23 cellular contexts compared by ENCODE assay signal in the genomic region with DNA sequence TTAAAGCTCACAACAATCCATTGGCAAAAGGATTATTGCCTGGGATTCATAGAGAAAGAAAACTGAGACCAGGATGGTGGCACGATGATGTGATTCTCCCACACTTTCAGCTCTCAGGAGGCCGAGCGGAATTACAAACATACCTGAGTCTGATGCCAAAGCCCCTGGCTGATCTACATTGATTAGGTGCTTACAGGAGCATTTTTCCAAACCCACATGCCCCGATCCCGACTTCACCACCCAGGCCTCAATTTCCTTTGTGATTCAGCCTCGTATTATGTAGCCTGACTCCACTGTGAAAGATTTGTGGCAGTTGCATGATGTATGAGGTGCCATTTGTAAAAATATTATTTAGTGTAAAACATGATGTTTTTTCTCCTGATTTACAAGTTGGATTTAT.
DNase-seq lines count a peak whose midpoint lies in the region; ATAC-seq, FAIRE-seq and TF ChIP-seq lines count a peak whose summit lies in the region.
"Had no signal": no experiment of that assay in that cellular context is flagged by ENCODE, and none has a peak within 500 bp of the region (broad histone marks: within the 10 kb centered on the region; RNA-seq: fewer than 3 reads in every experiment).

No MANE protein-coding gene starts in this region.

- H2AK5ac ChIP-seq in mesendoderm (ENCODE audit: low read length): no peak overlapping the region

- no peak overlapping the region for H3K4me3 ChIP-seq in GM23338
- no peak overlapping the region for H3K4me3 ChIP-seq in astrocyte (ENCODE audit: insufficient read depth, low read depth, low read length)
- H3K4me3 ChIP-seq in mesendoderm (ENCODE audit: low read length): no peak overlapping the region
- H3K4me3 ChIP-seq: BLaER1 treated with 17β-estradiol and CSF1 and Interleukin-3, amounts not matched to agents 10 nM and 100 nM had no signal

- no peaks in the 10 kb centered on the region for H4K20me1 ChIP-seq in GM23338 (replicated peaks; ENCODE audit: insufficient read depth)
- H4K20me1 ChIP-seq in astrocyte (ENCODE audit: insufficient read depth, low read length): no peaks in the 10 kb centered on the region
- H4K20me1 ChIP-seq: BLaER1 treated with 17β-estradiol and CSF1 and Interleukin-3, amounts not matched to agents 10 nM and 100 nM had no signal

- no peak overlapping the region for H2BK15ac ChIP-seq in mesendoderm (replicated peaks; ENCODE audit: low read depth)

- TF ChIP-seq CTCF in GM23338 (conservative IDR thresholded peaks at IDR 0.05; ENCODE audit: low read depth in 2 of 2) (no peak), astrocyte (IDR thresholded peaks at IDR 0.05; ENCODE audit: insufficient read depth, low read depth, low read length) (no peak)

- H4K8ac ChIP-seq in mesendoderm (ENCODE audit: low read depth, low read length): no peak overlapping the region

- no peak overlapping the region for H2BK120ac ChIP-seq in mesendoderm (ENCODE audit: low read depth, low read length)

- H3K9ac ChIP-seq in astrocyte (ENCODE audit: low read length): no peak overlapping the region
- H3K9ac ChIP-seq in mesendoderm (ENCODE audit: low read length): no peak overlapping the region
- H3K9ac ChIP-seq: BLaER1 treated with 17β-estradiol and CSF1 and Interleukin-3, amounts not matched to agents 10 nM and 100 nM had no signal

- no peak overlapping the region for H3K4ac ChIP-seq in mesendoderm (ENCODE audit: low read depth, low read length)

- 0 out of 2 replicates have a peak overlapping the region, but pooled peaks have one; percentile 38 for H2AFZ ChIP-seq in GM23338
- H2AFZ ChIP-seq in astrocyte (ENCODE audit: low read depth, low read length): peak overlapping the region; percentile 32

- H3K4me2 ChIP-seq in GM23338 (no peak overlapping the region), astrocyte (ENCODE audit: low read length) (peak overlapping the region; percentile 33), mesendoderm (ENCODE audit: low read length) (no peak overlapping the region)
- H3K4me2 ChIP-seq: BLaER1 treated with 17β-estradiol and CSF1 and Interleukin-3, amounts not matched to agents 10 nM and 100 nM had no signal

- H3K9me3 Mint-ChIP-seq in GM23338 (no peaks in the 10 kb centered on the region), astrocyte (ENCODE audit: unreplicated experiment) (peaks cover 3% of the 10 kb centered on the region)
- H3K9me3 Mint-ChIP-seq: CD4-positive, alpha-beta T cell had no signal

- no peak for ATAC-seq in GM23338
- no peak for ATAC-seq in HG02588 (IDR thresholded peaks at IDR 0.05; ENCODE audit: unreplicated experiment)

- no peak overlapping the region for H3K4me3 Mint-ChIP-seq in GM23338
- no peak overlapping the region for H3K4me3 Mint-ChIP-seq in astrocyte (ENCODE audit: unreplicated experiment)
- H3K4me3 Mint-ChIP-seq: CD4-positive, alpha-beta T cell had no signal

- no peaks in the 10 kb centered on the region for H3K9me3 ChIP-seq in astrocyte (ENCODE audit: insufficient read depth, low read depth, low read length)
- H3K9me3 ChIP-seq: Caco-2 had no signal

- no peak overlapping the region for H4K5ac ChIP-seq in mesendoderm (ENCODE audit: low read length)

- no peaks in the 10 kb centered on the region for H3K4me1 ChIP-seq in GM23338 (ENCODE audit: insufficient read depth)
- peaks cover 3% of the 10 kb centered on the region for H3K4me1 ChIP-seq in astrocyte (ENCODE audit: insufficient read depth, low read length)
- no peaks in the 10 kb centered on the region for H3K4me1 ChIP-seq in mesendoderm (ENCODE audit: control insufficient read depth, low read depth, low read length)
- H3K4me1 ChIP-seq: Caco-2 had no signal

- H3K79me2 ChIP-seq in GM23338 (replicated peaks; ENCODE audit: insufficient read depth): no peaks in the 10 kb centered on the region
- no peaks in the 10 kb centered on the region for H3K79me2 ChIP-seq in astrocyte (ENCODE audit: insufficient read depth, low read length)
- H3K79me2 ChIP-seq in mesendoderm (ENCODE audit: control insufficient read depth, insufficient read depth, low read length): no peaks in the 10 kb centered on the region

- no peak for FAIRE-seq in astrocyte (lab: Jason Lieb, UNC)
- FAIRE-seq: A204.1, GM19239 had no signal

- H2BK5ac ChIP-seq in mesendoderm (ENCODE audit: low read length): no peak overlapping the region

- peak; percentile 41 for DNase-seq in EH (ENCODE audit: low read depth)
- no peak for DNase-seq in GM23338 (ENCODE audit: low spot score)
- peak; percentile 85 for DNase-seq in astrocyte (ENCODE audit: low read depth)
- DNase-seq in mesendoderm: peak; percentile 10
- no peak for DNase-seq in stimulated activated CD4-positive, alpha-beta T cell treated with anti-CD3 and anti-CD28 coated beads, Interleukin-15, amount 100 ng/mL, for 24 hours
- DNase-seq in occipital lobe (lab: John Stamatoyannopoulos, UW): no peak
- DNase-seq: AML-193; Caco-2; CD4-positive, alpha-beta T cell; DMS79; H7; KG1; NCI-H1048; NCI-H1417; NCI-H1694; NCI-H2029 treated with DMSO at 0.1 percent for 48 hours; NCI-H69; SHP77 had no signal

- H3K36me3 Mint-ChIP-seq in GM23338 (ENCODE audit: low read depth): no peaks in the 10 kb centered on the region
- peaks cover 2% of the 10 kb centered on the region for H3K36me3 Mint-ChIP-seq in astrocyte (ENCODE audit: low read depth, unreplicated experiment)

- H3K4me1 Mint-ChIP-seq in GM23338 (peaks cover 8% of the 10 kb centered on the region; the same call in 2 of the 3 replicates), astrocyte (ENCODE audit: low read depth, unreplicated experiment) (peaks cover 12% of the 10 kb centered on the region)

- H3K9me2 ChIP-seq in GM23338 (ENCODE audit: insufficient read depth): no peaks in the 10 kb centered on the region

- H3K18ac ChIP-seq in mesendoderm (ENCODE audit: low read length): no peak overlapping the region

- H3K56ac ChIP-seq in mesendoderm (ENCODE audit: low read length): no peak overlapping the region

- H3K23ac ChIP-seq in mesendoderm (ENCODE audit: low read length): no peak overlapping the region

- H3K27ac Mint-ChIP-seq in GM23338 (no peak overlapping the region), astrocyte (ENCODE audit: unreplicated experiment) (no peak overlapping the region)
- H3K27ac Mint-ChIP-seq: CD4-positive, alpha-beta T cell had no signal

- H3F3A ChIP-seq in GM23338 (replicated peaks; ENCODE audit: low read depth): no peaks in the 10 kb centered on the region

- peaks cover 3% of the 10 kb centered on the region for H3K27me3 Mint-ChIP-seq in GM23338 (ENCODE audit: insufficient read depth, low read depth, poor library complexity)
- H3K27me3 Mint-ChIP-seq in astrocyte (ENCODE audit: low read depth, unreplicated experiment): peaks cover 8% of the 10 kb centered on the region

- no peaks in the 10 kb centered on the region for H3K27me3 ChIP-seq in GM23338 (ENCODE audit: insufficient read depth)
- H3K27me3 ChIP-seq in astrocyte (ENCODE audit: insufficient read depth, low read length): no peaks in the 10 kb centered on the region
- H3K27me3 ChIP-seq in mesendoderm (ENCODE audit: insufficient read depth, low read length, poor library complexity): no peaks in the 10 kb centered on the region
- H3K27me3 ChIP-seq: BLaER1 treated with 17β-estradiol and CSF1 and Interleukin-3, amounts not matched to agents 10 nM and 100 nM had no signal

- no peak overlapping the region for H3K27ac ChIP-seq in GM23338 (ENCODE audit: low read depth)
- H3K27ac ChIP-seq in astrocyte (ENCODE audit: low read depth, low read length): peak overlapping the region; percentile 52
- no peak overlapping the region for H3K27ac ChIP-seq in mesendoderm (ENCODE audit: low read depth, low read length)
- H3K27ac ChIP-seq: BLaER1 treated with 17β-estradiol and CSF1 and Interleukin-3, amounts not matched to agents 10 nM and 100 nM; RWPE1 had no signal

- no peaks in the 10 kb centered on the region for H3K36me3 ChIP-seq in GM23338 (ENCODE audit: insufficient read depth)
- no peaks in the 10 kb centered on the region for H3K36me3 ChIP-seq in astrocyte (ENCODE audit: insufficient read depth, low read length)
- no peaks in the 10 kb centered on the region for H3K36me3 ChIP-seq in mesendoderm (ENCODE audit: control insufficient read depth, insufficient read depth, low read length)
- H3K36me3 ChIP-seq: BLaER1 treated with 17β-estradiol and CSF1 and Interleukin-3, amounts not matched to agents 10 nM and 100 nM had no signal

- no CpG with 5 or more reads among the region's 6 CpGs for WGBS in mesendoderm (ENCODE audit: extremely low coverage, insufficient coverage, low lambda C conversion rate)

- H3K79me1 ChIP-seq in mesendoderm (ENCODE audit: low read length): no peaks in the 10 kb centered on the region

TF ChIP-seq in GM23338, 12 proteins besides CTCF, POLR2A, EP300 and RAD21 (continues in another document):
- no peak for TF ChIP-seq EZH2 (IDR thresholded peaks at IDR 0.05; ENCODE audit: low read depth, unreplicated experiment)
- no peak for TF ChIP-seq STAT1 (IDR thresholded peaks at IDR 0.05; ENCODE audit: unreplicated experiment)
- no peak for TF ChIP-seq REST (IDR thresholded peaks at IDR 0.05; ENCODE audit: unreplicated experiment)
- TF ChIP-seq CREB1 (CRISPR knock-in tag; IDR thresholded peaks at IDR 0.05; ENCODE audit: low read depth): no peak

Comparison
In these comparisons a context has a peak if more than half of its experiments do, and no peak if none do; other contexts are left out.
1. DNase-seq: peak in EH (single experiment), astrocyte (single experiment) and mesendoderm (single experiment); none in GM23338 (single experiment), stimulated activated CD4-positive, alpha-beta T cell treated with anti-CD3 and anti-CD28 coated beads, Interleukin-15, amount 100 ng/mL, for 24 hours (single experiment) and occipital lobe (single experiment).